Comparison of ENCODE assay signal across 7 cellular contexts in genomic region chr1:6523566-6523965, GRCh38. TPM values are rescaled to one million over a fixed set of nuclear protein-coding genes. Genes with fewer than 3 reads are reported as not detected.
DNase-seq lines count a peak whose midpoint lies in the region; TF ChIP-seq lines count a peak whose summit lies in the region.

No MANE protein-coding gene starts in this region.

- DNase-seq in NCI-H2196 treated with DMSO at 0.1 percent for 48 hours (lab: John Stamatoyannopoulos, UW; ENCODE audit: unreplicated experiment) (peak; percentile 11), dermis microvascular lymphatic vessel endothelial cell (ENCODE audit: low read depth in 2 of 2) (peak; percentile 29 to 59), myocyte (ENCODE audit: low read depth) (peak; percentile 67), NCI-H2107 (lab: John Stamatoyannopoulos, UW) (no peak), NCI-H1694 treated with DMSO at 0.1 percent for 48 hours (lab: John Stamatoyannopoulos, UW) (no peak), GM19240 (ENCODE audit: insufficient read length, low spot score) (no peak)

- TF ChIP-seq CTCF in GM12873 (IDR thresholded peaks at IDR 0.05; ENCODE audit: insufficient read depth, low read depth, low read length, missing control alignments): peak; percentile 47

RNA-seq across cellular contexts. Expression of gene NOL9, which starts 30.7 kb away (rescaled TPM):
- total RNA-seq in dermis microvascular lymphatic vessel endothelial cell (16.4 and 17.7 TPM in 2 replicates), myocyte (22.8 and 25.4 TPM in 2 replicates)
- 9.4 TPM for polyA plus RNA-seq in myocyte (2012)

RNA-seq across cellular contexts. Expression of gene TAS1R1, which starts 31.5 kb away (rescaled TPM):
- 0.13 TPM in 1 of 2 replicates, not detected in the other for total RNA-seq in dermis microvascular lymphatic vessel endothelial cell
- 7.5 and 8.0 TPM in 2 replicates for total RNA-seq in myocyte
- 4.8 TPM for polyA plus RNA-seq in myocyte (2012)

RNA-seq across cellular contexts. Expression of gene PLEKHG5, which starts 32.1 kb away (rescaled TPM):
- total RNA-seq in dermis microvascular lymphatic vessel endothelial cell (21.2 and 23.4 TPM in 2 replicates), myocyte (52.4 and 88.3 TPM in 2 replicates)
- polyA plus RNA-seq in myocyte (2012): 78.1 TPM

RNA-seq across cellular contexts. Expression of gene ZBTB48, which starts 56.2 kb away (rescaled TPM):
- 9.5 and 14.0 TPM in 2 replicates for total RNA-seq in dermis microvascular lymphatic vessel endothelial cell
- 14.0 and 17.5 TPM in 2 replicates for total RNA-seq in myocyte
- 19.9 TPM for polyA plus RNA-seq in myocyte (2012)

RNA-seq across cellular contexts. Expression of gene TNFRSF25, which starts 57.6 kb away (rescaled TPM):
- 5.6 and 7.1 TPM in 2 replicates for total RNA-seq in dermis microvascular lymphatic vessel endothelial cell
- total RNA-seq in myocyte: 24.4 and 38.2 TPM in 2 replicates
- 38.4 TPM for polyA plus RNA-seq in myocyte (2012)

Comparison
In these comparisons a context has a peak if more than half of its experiments do, and no peak if none do; other contexts are left out.
1. DNase-seq: peak in NCI-H2196 treated with DMSO at 0.1 percent for 48 hours (single experiment), dermis microvascular lymphatic vessel endothelial cell (2 of 2) and myocyte (single experiment); none in NCI-H2107 (single experiment), NCI-H1694 treated with DMSO at 0.1 percent for 48 hours (single experiment) and GM19240 (single experiment).